20 cellular contexts compared by ENCODE assay signal in genomic region chr12:21073822-21074460, GRCh38. TPM values are rescaled to one million over a fixed set of nuclear protein-coding genes. Genes with fewer than 3 reads are reported as not detected.
A peak's percentile ranks its signal among the peaks of the same experiment; 100 is the strongest.
DNase-seq lines count a peak whose midpoint lies in the region; ATAC-seq, FAIRE-seq and TF ChIP-seq lines count a peak whose summit lies in the region.
"Had no signal": no experiment of that assay in that cellular context is flagged by ENCODE, and none has a peak within 500 bp of the region (broad histone marks: within the 10 kb centered on the region; RNA-seq: fewer than 3 reads in every experiment).

No MANE protein-coding gene starts in this region.

- no peak overlapping the region for H3K14ac ChIP-seq in H9 (ENCODE audit: insufficient read depth, low read length)

- no peaks in the 10 kb centered on the region for H3K23me2 ChIP-seq in H9 (ENCODE audit: insufficient read length, low read depth, low read length, poor library complexity, severe bottlenecking)

- H3K4me3 Mint-ChIP-seq in H9: no peak overlapping the region
- H3K4me3 Mint-ChIP-seq: activated CD8-positive, alpha-beta memory T cell treated with anti-CD3 and anti-CD28 coated beads, Interleukin-2, amount 10 ng/mL, durations not matched to agents 7 days and 5 days; natural killer cell had no signal

- H3K27ac ChIP-seq in A549 (peak overlapping the region in 1 of 2 experiments; percentile 60; a peak in 2 of 6 replicates), H9 (ENCODE audit: insufficient read length, low read depth, low read length) (no peak overlapping the region), adrenal gland (no peak overlapping the region)
- H3K27ac ChIP-seq: body of pancreas, KMS-11 had no signal

- no peak for TF ChIP-seq EP300 in A549 (IDR thresholded peaks at IDR 0.05)

- H3K79me2 ChIP-seq in H9 (ENCODE audit: insufficient read depth, low read length): no peaks in the 10 kb centered on the region

- CTCF ChIA-PET in A549 (lab: Yijun Ruan, JAX): interaction anchor here (1.0 kb wide), 1 partner anchor 192 kb away, joined by 3 read pairs; no protein-coding TSS in a partner anchor

- H4K20me1 ChIP-seq in H9 (ENCODE audit: control insufficient read depth, insufficient read depth, insufficient read length): no peaks in the 10 kb centered on the region

- H3K23ac ChIP-seq in H9 (ENCODE audit: insufficient read length, low read depth, low read length): no peak overlapping the region

- H2BK120ac ChIP-seq in H9 (ENCODE audit: low read depth, low read length, poor library complexity, severe bottlenecking): no peak overlapping the region

- H3K4me3 ChIP-seq in A549 (no peak overlapping the region), adrenal gland (no peak overlapping the region)
- H3K4me3 ChIP-seq: body of pancreas had no signal

- H2AK5ac ChIP-seq in H9 (ENCODE audit: insufficient read length, low read length): no peak overlapping the region

- H2BK20ac ChIP-seq in H9 (ENCODE audit: low read depth, low read length, poor library complexity, severe bottlenecking): no peak overlapping the region

- DNase-seq in A549 (ENCODE audit: low read depth in 1 of 2, low spot score in 1 of 2) (peak in 1 of 2 experiments; percentile 30), H9 (peak; percentile 39), T1000 (lab: John Stamatoyannopoulos, UW) (peak; percentile 92), hepatic stellate cell (ENCODE audit: low spot score) (peak; percentile 11), SKM-1 (lab: John Stamatoyannopoulos, UW; ENCODE audit: unreplicated experiment) (no peak), adrenal gland (no peak)
- DNase-seq in activated CD4-positive, alpha-beta T cell treated with anti-CD3 and anti-CD28 coated beads for 48 hours: no peak
- DNase-seq: activated CD4-positive, CD25-positive, alpha-beta regulatory T cell; activated CD8-positive, alpha-beta memory T cell treated with anti-CD3 and anti-CD28 coated beads, Interleukin-2, amount 10 ng/mL, durations not matched to agents 7 days and 5 days; activated gamma-delta T cell treated with Interleukin-2 at 50 U/mL for 16 hours; body of pancreas; effector CD8-positive, alpha-beta T cell; GOT3; natural killer cell; NCI-H510A; substantia nigra had no signal

- TF ChIP-seq CTCF in A549 (IDR thresholded peaks at IDR 0.05): no peak
- TF ChIP-seq CTCF in H9 (conservative IDR thresholded peaks at IDR 0.05): no peak
- TF ChIP-seq CTCF in adrenal gland (IDR thresholded peaks at IDR 0.05): no peak

- H3K18ac ChIP-seq in H9 (ENCODE audit: insufficient read length, low read depth, low read length): no peak overlapping the region

- H2AFZ ChIP-seq in H9 (ENCODE audit: low read length): no peak overlapping the region

- FAIRE-seq in A549 (lab: Jason Lieb, UNC): no peak

- H3K56ac ChIP-seq in H9 (ENCODE audit: insufficient read length, low read depth, low read length): no peak overlapping the region

- H3K4ac ChIP-seq in H9 (ENCODE audit: low read depth, low read length): no peak overlapping the region

- intact Hi-C loops in adrenal gland (cut with DNase I): no loop called here

- ATAC-seq in A549: peak; percentile 80 to 87; a peak in 5 of 6 replicates
- no peak for ATAC-seq in HG03025 (IDR thresholded peaks at IDR 0.05; ENCODE audit: low FRiP score, unreplicated experiment)
- ATAC-seq: activated CD8-positive, alpha-beta memory T cell treated with anti-CD3 and anti-CD28 coated beads, Interleukin-2, amount 10 ng/mL, durations not matched to agents 7 days and 5 days; body of pancreas; natural killer cell had no signal

- H4K5ac ChIP-seq in H9 (ENCODE audit: insufficient read length, low read depth, low read length): no peak overlapping the region

- H3K27me3 ChIP-seq in H9 (ENCODE audit: insufficient read depth, low read length): no peaks in the 10 kb centered on the region
- H3K27me3 ChIP-seq in adrenal gland: no peaks in the 10 kb centered on the region
- H3K27me3 ChIP-seq: body of pancreas had no signal

- no peak overlapping the region for H4K8ac ChIP-seq in H9 (replicated peaks; ENCODE audit: insufficient read length, low read depth, low read length)

- H3K9me3 ChIP-seq in A549 (0 out of 3 replicates have a peak, but pooled peaks cover 3% of the 10 kb centered on the region), H9 (ENCODE audit: control insufficient read depth, low read depth, low read length) (no peaks in the 10 kb centered on the region), adrenal gland (replicated peaks in 1 of 3) (no peaks in the 10 kb centered on the region)
- H3K9me3 ChIP-seq: body of pancreas had no signal

- no peak for TF ChIP-seq RAD21 in A549 (conservative IDR thresholded peaks at IDR 0.05 in 1 of 2, IDR thresholded peaks at IDR 0.05 in 1 of 2)

- H3K4me1 ChIP-seq in A549 (no peaks in the 10 kb centered on the region), H9 (ENCODE audit: insufficient read depth, low read length) (no peaks in the 10 kb centered on the region), adrenal gland (replicated peaks in 1 of 2) (no peaks in the 10 kb centered on the region)
- H3K4me1 ChIP-seq: body of pancreas had no signal

- H3K9me3 Mint-ChIP-seq in H9: peaks cover 2 to 5% of the 10 kb centered on the region in 2 experiments; a peak in 3 of 5 replicates

- no peak overlapping the region for H2BK15ac ChIP-seq in H9 (ENCODE audit: low read depth, low read length)

- POLR2A ChIA-PET in A549 (lab: Yijun Ruan, JAX): no interaction called here

- peak overlapping the region in 1 of 3 experiments; percentile 9; a peak in 1 of 7 replicates for H3K27ac Mint-ChIP-seq in H9
- H3K27ac Mint-ChIP-seq: activated CD8-positive, alpha-beta memory T cell treated with anti-CD3 and anti-CD28 coated beads, Interleukin-2, amount 10 ng/mL, durations not matched to agents 7 days and 5 days; natural killer cell had no signal

- no peak overlapping the region for H3T11ph ChIP-seq in H9 (ENCODE audit: low read length)

- TF ChIP-seq POLR2A in A549 (IDR thresholded peaks at IDR 0.05; ENCODE audit: low read length) (no peak), adrenal gland (IDR thresholded peaks at IDR 0.05) (no peak)

- H3K4me2 ChIP-seq in A549: no peak overlapping the region
- no peak overlapping the region for H3K4me2 ChIP-seq in H9 (ENCODE audit: insufficient read depth, insufficient read length, low read length)
- H3K4me2 ChIP-seq: KMS-11 had no signal

- no peak overlapping the region for H3K9ac ChIP-seq in H9 (ENCODE audit: extremely low read depth, insufficient read length, low read length)
- H3K9ac ChIP-seq: KMS-11 had no signal

- H2BK12ac ChIP-seq in H9 (ENCODE audit: insufficient read length, low read depth, low read length): no peak overlapping the region

- no peak overlapping the region for H4K91ac ChIP-seq in H9 (ENCODE audit: insufficient read length, low read depth, low read length)

- no peak overlapping the region for H2BK5ac ChIP-seq in H9 (ENCODE audit: insufficient read length, low read length)

- WGBS in A549 (ENCODE audit: missing lambda C conversion rate): 65% methylated on average over 9 of the region's 9 CpGs
- WGBS in H9 (ENCODE audit: extremely low coverage, insufficient read length, low lambda C conversion rate): no CpG with 5 or more reads among the region's 9 CpGs
- 79 to 84% (median 81%) methylated on average over 9 of the region's 9 CpGs for WGBS in adrenal gland, 4 donors

- no peaks in the 10 kb centered on the region; a peak in 1 of 7 replicates for H3K36me3 Mint-ChIP-seq in H9 (ENCODE audit: insufficient read depth in 1 of 3, low read depth in 3 of 3)
- H3K36me3 Mint-ChIP-seq: activated CD8-positive, alpha-beta memory T cell treated with anti-CD3 and anti-CD28 coated beads, Interleukin-2, amount 10 ng/mL, durations not matched to agents 7 days and 5 days had no signal

- H3K36me3 ChIP-seq in adrenal gland (replicated peaks in 1 of 2): no peaks in the 10 kb centered on the region

- H3K4me1 Mint-ChIP-seq in H9: peaks cover 5 to 10% of the 10 kb centered on the region in 2 experiments; a peak in 3 of 4 replicates
- H3K4me1 Mint-ChIP-seq: activated CD8-positive, alpha-beta memory T cell treated with anti-CD3 and anti-CD28 coated beads, Interleukin-2, amount 10 ng/mL, durations not matched to agents 7 days and 5 days; natural killer cell had no signal

- H3K27me3 Mint-ChIP-seq in H9 (ENCODE audit: low read depth): no peaks in the 10 kb centered on the region
- H3K27me3 Mint-ChIP-seq: activated CD8-positive, alpha-beta memory T cell treated with anti-CD3 and anti-CD28 coated beads, Interleukin-2, amount 10 ng/mL, durations not matched to agents 7 days and 5 days had no signal

- no peaks in the 10 kb centered on the region for H3K79me1 ChIP-seq in H9 (ENCODE audit: insufficient read depth, low read depth, low read length, poor library complexity, severe bottlenecking)

TF ChIP-seq in A549, 52 proteins besides CTCF, POLR2A, EP300 and RAD21:
- TF ChIP-seq CEBPB (IDR thresholded peaks at IDR 0.05): no peak
- TF ChIP-seq FOSL2 (IDR thresholded peaks at IDR 0.05): no peak
- TF ChIP-seq FOSL2 (CRISPR knock-in tag; IDR thresholded peaks at IDR 0.05): peak; percentile 28; the same call in 1 of the 2 replicates

RNA-seq across cellular contexts. Expression of gene SLCO1B1, which starts 57.1 kb away (rescaled TPM):
- polyA plus RNA-seq in A549 (2011; rRNA removed): 2.0 and 2.4 TPM in 2 replicates
- polyA plus RNA-seq in A549 (2012; cell fraction: cytosol; rRNA removed): 0.08 TPM in 2 replicates
- 0.16 and 0.38 TPM in 2 replicates for polyA plus RNA-seq in A549 (2012; cell fraction: nucleus; rRNA removed)
- 1.5 to 2.0 TPM (median 1.5 TPM) in 3 replicates for polyA plus RNA-seq in A549 (2017; fragmentation: RNase III; extraction: RNeasy Plus Mini Kit Qiagen cat#74134 plus additional on column Dnase treatment)
- 1.1 and 1.2 TPM in 2 replicates for polyA minus RNA-seq in A549 (2011; rRNA and poly(A)+ RNA removed)
- total RNA-seq in H9 (2021): 0.09 and 0.31 TPM in 2 replicates
- not detected for total RNA-seq in adrenal gland
- not detected for polyA plus RNA-seq in adrenal gland
- total RNA-seq: activated CD8-positive, alpha-beta memory T cell treated with anti-CD3 and anti-CD28 coated beads, Interleukin-2, amount 10 ng/mL, durations not matched to agents 7 days and 5 days; body of pancreas; lower leg skin; natural killer cell; pulmonary artery endothelial cell had no signal

Comparison
In these comparisons a context has a peak if more than half of its experiments do, and no peak if none do; other contexts are left out.
1. DNase-seq: peak in H9 (single experiment), T1000 (single experiment) and hepatic stellate cell (single experiment); none in SKM-1 (single experiment), activated CD4-positive, alpha-beta T cell treated with anti-CD3 and anti-CD28 coated beads for 48 hours (single experiment) and adrenal gland (0 of 7).